Comparison of ENCODE assay signal across 8 cellular contexts in the genomic region with DNA sequence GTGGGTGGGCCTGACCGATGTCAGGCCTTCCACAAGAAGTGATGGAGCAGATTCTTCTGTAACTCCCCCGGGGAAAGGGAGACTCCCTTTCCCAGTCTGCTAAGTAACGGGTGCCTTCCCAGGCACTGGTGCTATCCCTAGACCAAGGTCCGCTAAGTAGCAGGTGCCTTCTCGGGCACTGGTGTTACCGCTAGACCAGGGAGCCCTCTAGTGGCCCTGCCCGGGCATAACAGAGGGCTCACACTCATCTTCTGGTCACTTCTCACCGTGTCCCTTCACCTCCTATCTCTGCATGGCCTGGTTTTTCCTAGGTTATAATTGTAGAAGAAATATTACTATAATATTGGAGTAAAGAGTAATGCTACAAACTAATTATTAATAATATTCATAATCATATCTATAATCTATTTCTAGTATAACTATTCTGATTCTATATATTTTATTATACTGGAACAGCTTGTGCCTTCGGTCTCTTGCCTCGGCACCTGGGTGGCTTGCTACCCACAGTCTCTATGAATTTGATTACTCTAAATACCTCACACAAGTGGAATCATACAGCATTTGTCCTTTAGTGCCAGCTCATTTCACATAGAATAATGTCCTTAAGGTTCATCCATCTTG.
DNase-seq lines count a peak whose midpoint lies in the region; ATAC-seq and TF ChIP-seq lines count a peak whose summit lies in the region.

No MANE protein-coding gene starts in this region.

- no peak overlapping the region for H3K4me3 ChIP-seq in GM23338

- no peak overlapping the region for H3K4me2 ChIP-seq in GM23338

- H3F3A ChIP-seq in GM23338 (replicated peaks; ENCODE audit: low read depth) = no peaks in the 10 kb centered on the region

- in situ Hi-C loops in KBM-7 (cut with MboI; ENCODE audit: low pct_unique_long_range_greater_than_20kb, low sequenced_read_pairs) = no loop called here

- peak; percentile 37 for DNase-seq in activated T-cell treated with anti-CD3 and anti-CD28 coated beads, Interleukin-2, amount 50 U/mL, for 24 hours
- DNase-seq in activated T-cell treated with anti-CD3 and anti-CD28 coated beads for 4 hours = no peak
- DNase-seq in GM23338 (ENCODE audit: low spot score) = peak; percentile 80
- peak; percentile 46 for DNase-seq in KBM-7
- DNase-seq in erythroblast (lab: John Stamatoyannopoulos, UW) = peak; percentile 68 to 76
- DNase-seq in naive B cell = peak; percentile 22
- DNase-seq in T-helper 17 cell = no peak

- no peaks in the 10 kb centered on the region for H4K20me1 ChIP-seq in GM23338 (replicated peaks; ENCODE audit: insufficient read depth)

- no peaks in the 10 kb centered on the region for H3K36me3 ChIP-seq in GM23338 (ENCODE audit: insufficient read depth)

- no peaks in the 10 kb centered on the region for H3K36me3 Mint-ChIP-seq in activated T-cell treated with anti-CD3 and anti-CD28 coated beads, Interleukin-2, amount 50 U/mL, for 24 hours (ENCODE audit: low read depth)
- H3K36me3 Mint-ChIP-seq in GM23338 (ENCODE audit: low read depth) (no peaks in the 10 kb centered on the region), naive B cell (no peaks in the 10 kb centered on the region), T-helper 17 cell (ENCODE audit: low read depth) (no peaks in the 10 kb centered on the region)

- no peaks in the 10 kb centered on the region for H3K4me1 Mint-ChIP-seq in activated T-cell treated with anti-CD3 and anti-CD28 coated beads, Interleukin-2, amount 50 U/mL, for 24 hours (ENCODE audit: low read depth)
- H3K4me1 Mint-ChIP-seq in GM23338 (no peaks in the 10 kb centered on the region), naive B cell (peaks cover 0 to 10% (median 8%) of the 10 kb centered on the region in 3 donors), T-helper 17 cell (no peaks in the 10 kb centered on the region)

- H3K9me3 Mint-ChIP-seq in activated T-cell treated with anti-CD3 and anti-CD28 coated beads, Interleukin-2, amount 50 U/mL, for 24 hours = peaks cover 4% of the 10 kb centered on the region
- H3K9me3 Mint-ChIP-seq in GM23338 (no peaks in the 10 kb centered on the region), naive B cell (no peaks in the 10 kb centered on the region)

- no peak overlapping the region for H3K27ac Mint-ChIP-seq in activated T-cell treated with anti-CD3 and anti-CD28 coated beads, Interleukin-2, amount 50 U/mL, for 24 hours
- no peak overlapping the region for H3K27ac Mint-ChIP-seq in GM23338
- no peak overlapping the region for H3K27ac Mint-ChIP-seq in naive B cell
- no peak overlapping the region for H3K27ac Mint-ChIP-seq in T-helper 17 cell

- H2AFZ ChIP-seq in GM23338 = no peak overlapping the region

- TF ChIP-seq CTCF in GM23338 (conservative IDR thresholded peaks at IDR 0.05; ENCODE audit: low read depth in 2 of 2) = peak; percentile 76 to 96

- H3K9me3 ChIP-seq in T-helper 17 cell (ENCODE audit: control insufficient read depth, low read length, poor library complexity, severe bottlenecking) = no peaks in the 10 kb centered on the region

- no peaks in the 10 kb centered on the region for H3K9me2 ChIP-seq in GM23338 (ENCODE audit: insufficient read depth)

- no peaks in the 10 kb centered on the region for H3K27me3 Mint-ChIP-seq in activated T-cell treated with anti-CD3 and anti-CD28 coated beads, Interleukin-2, amount 50 U/mL, for 24 hours
- H3K27me3 Mint-ChIP-seq in GM23338 (ENCODE audit: insufficient read depth, low read depth, poor library complexity) (no peaks in the 10 kb centered on the region), naive B cell (no peaks in the 10 kb centered on the region), T-helper 17 cell (no peaks in the 10 kb centered on the region)

- ATAC-seq in GM23338 = peak; percentile 92
- peak; percentile 97 for ATAC-seq in SK-N-SH treated with all-trans-retinoic acid at 6 μM for 48 hours
- ATAC-seq in naive B cell (ENCODE audit: low read depth in 2 of 2) = peak in 1 of 2 donors; percentile 23
- no peak for ATAC-seq in T-helper 17 cell

- no peak for TF ChIP-seq POLR2A in erythroblast (IDR thresholded peaks at IDR 0.05; ENCODE audit: low read length)

- no peaks in the 10 kb centered on the region for H3K4me1 ChIP-seq in GM23338 (ENCODE audit: insufficient read depth)

- no peaks in the 10 kb centered on the region for H3K79me2 ChIP-seq in GM23338 (replicated peaks; ENCODE audit: insufficient read depth)

- H3K27me3 ChIP-seq in GM23338 (ENCODE audit: insufficient read depth) = no peaks in the 10 kb centered on the region

- H3K4me3 Mint-ChIP-seq in activated T-cell treated with anti-CD3 and anti-CD28 coated beads, Interleukin-2, amount 50 U/mL, for 24 hours = no peak overlapping the region
- H3K4me3 Mint-ChIP-seq in GM23338 (no peak overlapping the region), naive B cell (peak overlapping the region in 1 of 8 donors; percentile 5), T-helper 17 cell (no peak overlapping the region)

- H3K27ac ChIP-seq in GM23338 (ENCODE audit: low read depth) = no peak overlapping the region

TF ChIP-seq in SK-N-SH treated with all-trans-retinoic acid at 6 μM for 48 hours, 23 proteins besides CTCF, POLR2A, EP300 and RAD21:
- peak; percentile 19; the same call in 1 of the 2 replicates for TF ChIP-seq SNAI2 (CRISPR knock-in tag; IDR thresholded peaks at IDR 0.05)
- no peak for TF ChIP-seq ARNTL (CRISPR knock-in tag; IDR thresholded peaks at IDR 0.05; ENCODE audit: borderline replicate concordance, low read depth)

Comparison
In these comparisons a context has a peak if more than half of its experiments do, and no peak if none do; other contexts are left out.
1. DNase-seq: peak in activated T-cell treated with anti-CD3 and anti-CD28 coated beads, Interleukin-2, amount 50 U/mL, for 24 hours (single experiment), GM23338 (single experiment), KBM-7 (single experiment), erythroblast (2 of 2) and naive B cell (single experiment); none in activated T-cell treated with anti-CD3 and anti-CD28 coated beads for 4 hours (single experiment) and T-helper 17 cell (0 of 3).